In genomic region chr10:6431861-6432260, GRCh38 we compare ENCODE assay signal across 14 cellular contexts.
DNase-seq lines count a peak whose midpoint lies in the region; ATAC-seq and TF ChIP-seq lines count a peak whose summit lies in the region.
"Had no signal": no experiment of that assay in that cellular context is flagged by ENCODE, and none has a peak within 500 bp of the region (broad histone marks: within the 10 kb centered on the region; RNA-seq: fewer than 3 reads in every experiment).

No MANE protein-coding gene starts in this region.

- no peak for TF ChIP-seq CTCF in nephron (IDR thresholded peaks at IDR 0.05; ENCODE audit: unreplicated experiment in 3 of 3)

- H3K9me3 Mint-ChIP-seq in activated CD8-positive, alpha-beta memory T cell treated with anti-CD3 and anti-CD28 coated beads, Interleukin-2, amount 10 ng/mL, durations not matched to agents 7 days and 5 days (ENCODE audit: low read depth): no peaks in the 10 kb centered on the region
- H3K9me3 Mint-ChIP-seq in nephron: no peaks in the 10 kb centered on the region

- no peak overlapping the region for H3K27ac ChIP-seq in BLaER1
- H3K27ac ChIP-seq: C4-2B, GM23248 had no signal

- H3K4me1 ChIP-seq in BLaER1: peaks cover 11% of the 10 kb centered on the region

- H3K27me3 ChIP-seq in BLaER1: no peaks in the 10 kb centered on the region

- H3K4me3 ChIP-seq in BLaER1: no peak overlapping the region
- H3K4me3 ChIP-seq: GM12878, GM23248 had no signal

- DNase-seq in activated CD8-positive, alpha-beta memory T cell treated with anti-CD3 and anti-CD28 coated beads, Interleukin-2, amount 10 ng/mL, durations not matched to agents 7 days and 5 days: peak; percentile 27
- DNase-seq in activated CD8-positive, alpha-beta memory T cell treated with anti-CD3 and anti-CD28 coated beads, Interleukin-2, amount 50 U/mL, for 4 hours: no peak
- DNase-seq in HEK293T (ENCODE audit: extremely low spot score) (no peak), left ventricle myocardium superior (no peak)
- DNase-seq: ACHN; CD4-positive, alpha-beta memory T cell; DMS79; GM23248; H7 had no signal

- CTCF ChIA-PET in activated CD8-positive, alpha-beta memory T cell treated with anti-CD3 and anti-CD28 coated beads, Interleukin-2, amount 10 ng/mL, durations not matched to agents 7 days and 5 days (lab: Charles Lee): interaction anchor here (1.1 kb wide), 1 partner anchor 14 kb away, joined by 3 read pairs; no protein-coding TSS in a partner anchor
- CTCF ChIA-PET in HEK293T (lab: Yijun Ruan, JAX): no interaction called here

- H3K9ac ChIP-seq in BLaER1: no peak overlapping the region
- H3K9ac ChIP-seq: GM23248 had no signal

- peaks cover 5% of the 10 kb centered on the region for H3K4me1 Mint-ChIP-seq in activated CD8-positive, alpha-beta memory T cell treated with anti-CD3 and anti-CD28 coated beads, Interleukin-2, amount 10 ng/mL, durations not matched to agents 7 days and 5 days
- H3K4me1 Mint-ChIP-seq in nephron: peaks cover 5% of the 10 kb centered on the region

- H3K36me3 ChIP-seq in BLaER1: peaks cover 35% of the 10 kb centered on the region

- no peaks in the 10 kb centered on the region for H3K9me3 ChIP-seq in BLaER1

- H3K36me3 Mint-ChIP-seq in activated CD8-positive, alpha-beta memory T cell treated with anti-CD3 and anti-CD28 coated beads, Interleukin-2, amount 10 ng/mL, durations not matched to agents 7 days and 5 days: peaks cover 51% of the 10 kb centered on the region
- peaks cover 26% of the 10 kb centered on the region for H3K36me3 Mint-ChIP-seq in nephron (ENCODE audit: low read depth)

- no peak overlapping the region for H3K4me3 Mint-ChIP-seq in activated CD8-positive, alpha-beta memory T cell treated with anti-CD3 and anti-CD28 coated beads, Interleukin-2, amount 10 ng/mL, durations not matched to agents 7 days and 5 days
- H3K4me3 Mint-ChIP-seq in nephron: no peak overlapping the region
- H3K4me3 Mint-ChIP-seq: CD4-positive, alpha-beta memory T cell had no signal

- intact Hi-C loops in left ventricle myocardium superior (cut with micrococcal nuclease): no loop called here

- no peaks in the 10 kb centered on the region for H3K27me3 Mint-ChIP-seq in activated CD8-positive, alpha-beta memory T cell treated with anti-CD3 and anti-CD28 coated beads, Interleukin-2, amount 10 ng/mL, durations not matched to agents 7 days and 5 days
- H3K27me3 Mint-ChIP-seq in nephron (ENCODE audit: low read depth): peaks cover 11% of the 10 kb centered on the region
- H3K27me3 Mint-ChIP-seq: CD4-positive, alpha-beta memory T cell had no signal

- no peak overlapping the region for H3K27ac Mint-ChIP-seq in activated CD8-positive, alpha-beta memory T cell treated with anti-CD3 and anti-CD28 coated beads, Interleukin-2, amount 10 ng/mL, durations not matched to agents 7 days and 5 days
- peak overlapping the region; percentile 27 to 94 (median 84) for H3K27ac Mint-ChIP-seq in nephron

- peak overlapping the region; percentile 35; the same call in 1 of the 2 replicates for H3K4me2 ChIP-seq in BLaER1

- no peaks in the 10 kb centered on the region for H4K20me1 ChIP-seq in BLaER1

- no peak for ATAC-seq in activated CD8-positive, alpha-beta memory T cell treated with anti-CD3 and anti-CD28 coated beads, Interleukin-2, amount 10 ng/mL, durations not matched to agents 7 days and 5 days
- ATAC-seq in left ventricle myocardium superior: no peak
- no peak for ATAC-seq in HG02973 (IDR thresholded peaks at IDR 0.05; ENCODE audit: unreplicated experiment)
- ATAC-seq: GM12878 had no signal

- POLR2A ChIA-PET in HEK293T (lab: Yijun Ruan, JAX): no interaction called here

TF ChIP-seq in HEK293T, 16 proteins besides CTCF, POLR2A, EP300 and RAD21:
- TF ChIP-seq L3MBTL2 (conservative IDR thresholded peaks at IDR 0.05): no peak
- 0 out of 2 replicates have a peak, but pooled peaks have one; percentile 22 for TF ChIP-seq PKNOX1 (IDR thresholded peaks at IDR 0.05)
